1 cellular context compared by ENCODE assay signal in the genomic region with DNA sequence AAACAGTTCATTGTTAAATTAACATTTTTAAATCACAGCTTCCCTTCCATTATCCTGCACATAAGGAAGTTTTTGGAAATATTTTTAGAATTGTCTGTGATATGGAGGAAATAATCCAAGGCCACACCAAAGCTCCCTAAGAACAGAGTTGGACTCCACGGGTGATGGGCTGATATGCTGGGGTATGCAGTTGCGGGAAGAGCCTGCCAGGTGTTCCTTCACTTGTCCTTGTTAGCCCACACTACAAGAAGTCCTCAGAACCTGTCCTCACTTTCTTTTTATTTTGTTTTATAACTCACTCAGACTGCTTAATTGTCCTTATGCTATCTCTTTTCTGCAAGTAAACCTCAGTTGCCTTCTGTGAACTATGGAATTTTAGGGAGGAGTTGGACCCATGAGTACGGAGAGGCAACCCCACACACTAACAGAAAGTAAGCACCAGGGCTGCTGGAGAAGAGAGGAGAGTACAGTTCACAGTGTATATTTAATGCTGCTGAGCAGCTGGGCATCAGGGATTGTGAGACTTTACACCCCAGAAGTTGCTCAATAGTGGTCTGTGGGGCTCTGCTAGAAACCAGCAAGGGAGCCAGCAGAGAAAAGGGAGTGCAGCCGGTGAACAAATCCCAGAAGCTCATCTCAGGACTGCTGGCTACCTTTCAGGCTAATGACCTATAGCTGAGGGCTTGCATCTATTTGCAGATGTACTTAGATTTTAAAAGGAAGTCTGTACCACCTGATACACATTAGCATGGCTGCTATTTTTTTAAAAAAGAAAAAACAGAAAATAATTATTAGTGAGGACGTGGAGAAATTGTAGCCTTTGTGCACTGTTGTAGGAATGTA.
A peak's percentile ranks its signal among the peaks of the same experiment; 100 is the strongest.
TF ChIP-seq lines count a peak whose summit lies in the region.

No MANE protein-coding gene starts in this region.

TF ChIP-seq in K562, 482 proteins besides CTCF, POLR2A, EP300 and RAD21 (continued from another document):
- TF ChIP-seq, protein P1, sequence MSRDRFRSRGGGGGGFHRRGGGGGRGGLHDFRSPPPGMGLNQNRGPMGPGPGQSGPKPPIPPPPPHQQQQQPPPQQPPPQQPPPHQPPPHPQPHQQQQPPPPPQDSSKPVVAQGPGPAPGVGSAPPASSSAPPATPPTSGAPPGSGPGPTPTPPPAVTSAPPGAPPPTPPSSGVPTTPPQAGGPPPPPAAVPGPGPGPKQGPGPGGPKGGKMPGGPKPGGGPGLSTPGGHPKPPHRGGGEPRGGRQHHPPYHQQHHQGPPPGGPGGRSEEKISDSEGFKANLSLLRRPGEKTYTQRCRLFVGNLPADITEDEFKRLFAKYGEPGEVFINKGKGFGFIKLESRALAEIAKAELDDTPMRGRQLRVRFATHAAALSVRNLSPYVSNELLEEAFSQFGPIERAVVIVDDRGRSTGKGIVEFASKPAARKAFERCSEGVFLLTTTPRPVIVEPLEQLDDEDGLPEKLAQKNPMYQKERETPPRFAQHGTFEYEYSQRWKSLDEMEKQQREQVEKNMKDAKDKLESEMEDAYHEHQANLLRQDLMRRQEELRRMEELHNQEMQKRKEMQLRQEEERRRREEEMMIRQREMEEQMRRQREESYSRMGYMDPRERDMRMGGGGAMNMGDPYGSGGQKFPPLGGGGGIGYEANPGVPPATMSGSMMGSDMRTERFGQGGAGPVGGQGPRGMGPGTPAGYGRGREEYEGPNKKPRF (IDR thresholded peaks at IDR 0.05; ENCODE audit: low read depth, low read length): no peak
- TF ChIP-seq, protein P2, sequence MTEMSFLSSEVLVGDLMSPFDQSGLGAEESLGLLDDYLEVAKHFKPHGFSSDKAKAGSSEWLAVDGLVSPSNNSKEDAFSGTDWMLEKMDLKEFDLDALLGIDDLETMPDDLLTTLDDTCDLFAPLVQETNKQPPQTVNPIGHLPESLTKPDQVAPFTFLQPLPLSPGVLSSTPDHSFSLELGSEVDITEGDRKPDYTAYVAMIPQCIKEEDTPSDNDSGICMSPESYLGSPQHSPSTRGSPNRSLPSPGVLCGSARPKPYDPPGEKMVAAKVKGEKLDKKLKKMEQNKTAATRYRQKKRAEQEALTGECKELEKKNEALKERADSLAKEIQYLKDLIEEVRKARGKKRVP (CRISPR knock-in tag; IDR thresholded peaks at IDR 0.05): no peak
- TF ChIP-seq ZNF444 (CRISPR knock-in tag; IDR thresholded peaks at IDR 0.05): no peak
- no peak for TF ChIP-seq ZNF695 (CRISPR knock-in tag; IDR thresholded peaks at IDR 0.05)
- TF ChIP-seq CEBPB (tag; IDR thresholded peaks at IDR 0.05): peak; percentile 16; the same call in 1 of the 2 replicates
- no peak for TF ChIP-seq ZNF347 (CRISPR knock-in tag; IDR thresholded peaks at IDR 0.05; ENCODE audit: low read depth)
- TF ChIP-seq PCBP1 (IDR thresholded peaks at IDR 0.05; ENCODE audit: low read depth, low read length, poor library complexity, severe bottlenecking): no peak
